In the genomic region with DNA sequence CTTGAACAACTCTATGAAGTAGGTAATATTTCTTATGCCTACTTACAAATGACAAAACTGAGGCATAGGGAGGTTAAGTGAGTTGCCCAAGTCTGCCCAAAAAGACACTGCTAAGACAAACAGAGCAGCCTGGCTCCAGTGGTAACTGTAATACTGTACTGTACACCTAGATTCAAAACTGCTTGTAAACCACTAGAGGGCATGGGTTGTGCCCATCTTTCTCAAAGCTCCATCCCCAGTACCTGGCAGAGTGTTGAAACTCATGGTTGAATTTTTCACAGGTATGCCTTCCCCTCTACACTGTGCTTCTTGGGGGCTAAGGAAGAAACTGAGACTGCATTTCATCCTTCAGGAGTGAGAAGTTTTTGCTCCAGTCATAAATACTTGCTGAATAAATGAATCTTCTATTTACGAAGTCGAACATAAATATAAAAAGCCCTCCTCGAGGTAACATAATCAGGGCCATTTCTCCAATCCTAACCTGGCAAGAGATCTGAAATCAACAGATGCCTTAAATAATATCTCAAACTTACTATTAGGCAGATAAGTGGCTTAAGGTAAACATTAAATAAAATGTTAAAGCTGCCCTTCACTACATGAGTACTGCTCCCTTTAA, we compare ENCODE assay signal across 8 cellular contexts. TPM values are rescaled to one million over a fixed set of nuclear protein-coding genes. Genes with fewer than 3 reads are reported as not detected.
DNase-seq lines count a peak whose midpoint lies in the region; ATAC-seq and TF ChIP-seq lines count a peak whose summit lies in the region.

No MANE protein-coding gene starts in this region.

- H4K20me1 ChIP-seq in Loucy (ENCODE audit: insufficient read depth, low read length, poor library complexity, severe bottlenecking) = peaks cover 61% of the 10 kb centered on the region

- H3K27me3 ChIP-seq in CD4-positive, alpha-beta memory T cell (ENCODE audit: insufficient read depth, low read length) = no peaks in the 10 kb centered on the region
- H3K27me3 ChIP-seq in Loucy (ENCODE audit: insufficient read depth, low read length, poor library complexity, severe bottlenecking) (no peaks in the 10 kb centered on the region), skeletal muscle satellite cell (ENCODE audit: control insufficient read depth, insufficient read depth, low read length) (no peaks in the 10 kb centered on the region)

- peaks cover 10 to 11% of the 10 kb centered on the region in 2 donors for H3K36me3 Mint-ChIP-seq in CD4-positive, alpha-beta memory T cell

- in situ Hi-C loops in astrocyte of the cerebellum (cut with HindIII; ENCODE audit: low sequenced_read_pairs) = no loop called here

- peak; percentile 33 for ATAC-seq in GM19463 (IDR thresholded peaks at IDR 0.05; ENCODE audit: unreplicated experiment)
- ATAC-seq in GM19467 (IDR thresholded peaks at IDR 0.05; ENCODE audit: unreplicated experiment) = no peak

- no peaks in the 10 kb centered on the region for H3K36me3 ChIP-seq in CD4-positive, alpha-beta memory T cell (ENCODE audit: insufficient read depth, low read length)
- H3K36me3 ChIP-seq in Loucy (ENCODE audit: insufficient read depth, low read length) (no peaks in the 10 kb centered on the region), skeletal muscle satellite cell (ENCODE audit: insufficient read depth, low read length) (peaks cover 12% of the 10 kb centered on the region)

- peaks cover 6% of the 10 kb centered on the region; the same call in 1 of the 2 replicates for H3F3A ChIP-seq in Loucy (ENCODE audit: low read depth)

- peak; percentile 46 to 60 (median 55) for DNase-seq in CD4-positive, alpha-beta memory T cell
- DNase-seq in SHP77 (lab: John Stamatoyannopoulos, UW) (peak; percentile 47 to 67), astrocyte of the cerebellum (ENCODE audit: low read depth) (no peak), hippocampal formation (lab: John Stamatoyannopoulos, UW) (peak; percentile 2 to 71)

- H3K9me3 ChIP-seq in CD4-positive, alpha-beta memory T cell (ENCODE audit: control insufficient read depth in 1 of 2, low read length in 2 of 2) = no peaks in the 10 kb centered on the region
- H3K9me3 ChIP-seq in Loucy (ENCODE audit: insufficient read depth, low read depth, low read length) (no peaks in the 10 kb centered on the region), skeletal muscle satellite cell (replicated peaks; ENCODE audit: low read length) (no peaks in the 10 kb centered on the region)

- H3K4me3 ChIP-seq in CD4-positive, alpha-beta memory T cell (ENCODE audit: low read length in 2 of 2) = peak overlapping the region in 1 of 2 donors; percentile 5
- H3K4me3 ChIP-seq in Loucy (ENCODE audit: low read length, poor library complexity, severe bottlenecking) = peak overlapping the region; percentile 91
- peak overlapping the region; percentile 79 for H3K4me3 ChIP-seq in astrocyte of the cerebellum (ENCODE audit: low read depth, low read length)
- peak overlapping the region; percentile 91 for H3K4me3 ChIP-seq in skeletal muscle satellite cell (ENCODE audit: low read length)

- no peaks in the 10 kb centered on the region for H3K9me3 Mint-ChIP-seq in CD4-positive, alpha-beta memory T cell

- peak overlapping the region; percentile 84 for H3K9ac ChIP-seq in Loucy (ENCODE audit: low read depth, low read length, poor library complexity, severe bottlenecking)
- peak overlapping the region; percentile 95 for H3K9ac ChIP-seq in skeletal muscle satellite cell (ENCODE audit: low read depth, low read length)

- H2AFZ ChIP-seq in Loucy (ENCODE audit: low read length) = no peak overlapping the region

- CTCF ChIA-PET in CD4-positive, alpha-beta memory T cell (lab: Charles Lee; ENCODE audit: partially characterized antibody) = interaction anchor here (0.6 to 2.4 kb wide), 8 partner anchors 11 to 303 kb away, joined by 3 to 13 read pairs (median 4); partner anchors contain the start of gene VAPA

- no peaks in the 10 kb centered on the region for H3K9me2 ChIP-seq in Loucy (replicated peaks; ENCODE audit: low read depth, low read length)

- intact Hi-C loops in CD4-positive, alpha-beta memory T cell (cut with micrococcal nuclease) = loop anchor here (1.0 to 10.0 kb wide), 7 partner anchors 61 to 912 kb away; partner anchors contain the start of genes ANKRD12, MTCL1, RALBP1 and TWSG1

- TF ChIP-seq CTCF in Loucy (conservative IDR thresholded peaks at IDR 0.05; ENCODE audit: low read length) (peak; percentile 81), astrocyte of the cerebellum (IDR thresholded peaks at IDR 0.05; ENCODE audit: low read depth, low read length, missing control alignments) (peak; percentile 78)

- POLR2A ChIA-PET in CD4-positive, alpha-beta memory T cell (lab: Charles Lee; ENCODE audit: partially characterized antibody) = interaction anchor here (0.9 to 1.0 kb wide), 2 partner anchors 33 to 301 kb away, joined by 3 to 4 read pairs; partner anchors contain the start of gene VAPA

- H3K4me2 ChIP-seq in Loucy (ENCODE audit: low read depth, low read length, poor library complexity, severe bottlenecking) = peak overlapping the region; percentile 94
- peak overlapping the region; percentile 75 for H3K4me2 ChIP-seq in skeletal muscle satellite cell (ENCODE audit: low read length)

- H3K27ac Mint-ChIP-seq in CD4-positive, alpha-beta memory T cell = peak overlapping the region; percentile 10 to 96 (median 93)

- peak overlapping the region; percentile 64 for H3K27ac ChIP-seq in CD4-positive, alpha-beta memory T cell (ENCODE audit: low read depth, low read length)

- H3K79me2 ChIP-seq in Loucy (ENCODE audit: insufficient read depth, low read length) = peaks cover 73% of the 10 kb centered on the region

- H3K4me3 Mint-ChIP-seq in CD4-positive, alpha-beta memory T cell = peak overlapping the region; percentile 33 to 99 (median 96)

- no peaks in the 10 kb centered on the region for H3K27me3 Mint-ChIP-seq in CD4-positive, alpha-beta memory T cell

- peaks cover 39 to 66% (median 50%) of the 10 kb centered on the region in 4 donors for H3K4me1 Mint-ChIP-seq in CD4-positive, alpha-beta memory T cell

- H3K4me1 ChIP-seq in CD4-positive, alpha-beta memory T cell (ENCODE audit: insufficient read depth, low read length) = peaks cover 57% of the 10 kb centered on the region
- H3K4me1 ChIP-seq in Loucy (ENCODE audit: insufficient read depth, low read length, poor library complexity, severe bottlenecking) (peaks cover 67% of the 10 kb centered on the region), skeletal muscle satellite cell (ENCODE audit: control insufficient read depth, insufficient read depth, low read length) (peaks cover 47% of the 10 kb centered on the region)

RNA-seq across cellular contexts. Expression of gene PPP4R1, which starts 2.0 kb away (rescaled TPM):
- total RNA-seq in CD4-positive, alpha-beta memory T cell = 10 to 100 TPM; 64.0 to 71.0 TPM
- polyA plus RNA-seq in CD4-positive, alpha-beta memory T cell = 10 to 100 TPM; 10.2 to 16.9 TPM
- total RNA-seq in skeletal muscle satellite cell (2012; rRNA removed) = 58.3 and 65.5 TPM in 2 replicates
